In the genomic region with DNA sequence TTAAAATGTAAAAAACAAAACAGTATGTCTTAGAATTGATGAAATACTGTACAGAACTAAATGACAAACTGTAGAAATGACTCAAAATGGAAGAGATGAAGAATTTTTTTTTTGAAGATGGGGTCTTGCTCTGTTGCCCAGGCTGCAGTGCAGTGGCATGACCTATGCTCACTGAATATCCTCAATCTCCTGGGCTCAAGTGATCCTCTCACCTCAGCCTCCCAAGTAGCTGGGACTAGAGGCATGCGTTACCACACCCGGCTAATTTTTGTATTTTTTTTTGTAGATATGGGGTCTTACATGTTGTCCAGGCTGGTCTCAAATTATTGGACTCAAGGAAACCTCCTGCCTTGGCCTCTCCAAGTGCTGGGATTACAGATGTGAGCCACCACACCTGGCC, we compare ENCODE assay signal across 10 cellular contexts.
"Had no signal": no experiment of that assay in that cellular context is flagged by ENCODE, and none has a peak within 500 bp of the region (broad histone marks: within the 10 kb centered on the region; RNA-seq: fewer than 3 reads in every experiment).

No MANE protein-coding gene starts in this region.

- H3K9me3 ChIP-seq: HAP-1 had no signal

- H3K4me3 ChIP-seq: GM23338, HAP-1 had no signal

- H3K27ac Mint-ChIP-seq: GM23338 had no signal

- H3K9ac ChIP-seq: KMS-11 had no signal

- ATAC-seq: GM23338, HCT116 had no signal

- DNase-seq: H7, IMR-90, Karpas-422, KBM-7 had no signal

- H3K4me1 Mint-ChIP-seq: GM23338 had no signal

- H2AFZ ChIP-seq: GM23338 had no signal

- H3K4me3 Mint-ChIP-seq: GM23338 had no signal

- H3K4me2 ChIP-seq: GM23338, KMS-11 had no signal

- H3K9me3 Mint-ChIP-seq: GM23338 had no signal

- FAIRE-seq: H1 had no signal

- H3K4me1 ChIP-seq: HAP-1 had no signal

- H3K27ac ChIP-seq: HL-60, KMS-11 had no signal
